In genomic region chr6:94835264-94835663, GRCh38 we compare ENCODE assay signal across 9 cellular contexts.
"Had no signal": no experiment of that assay in that cellular context is flagged by ENCODE, and none has a peak within 500 bp of the region (broad histone marks: within the 10 kb centered on the region; RNA-seq: fewer than 3 reads in every experiment).

No MANE protein-coding gene starts in this region.

- H3K4me2 ChIP-seq: GM23338 had no signal

- H3K4me3 ChIP-seq: GM23248, GM23338, HAP-1 had no signal

- H3K4me1 ChIP-seq: HAP-1 had no signal

- H3K9ac ChIP-seq: GM23248 had no signal

- H3K36me3 ChIP-seq: HAP-1 had no signal

- DNase-seq: GM23248, GOT3, H7, H9, HCEC 1CT, HFFc6 had no signal

- H3K27ac ChIP-seq: GM23248 had no signal

- H3K9me3 ChIP-seq: HAP-1 had no signal

- ATAC-seq: GM23338, HCT116 had no signal

- H2AFZ ChIP-seq: GM23248, GM23338 had no signal
